In the genomic region with DNA sequence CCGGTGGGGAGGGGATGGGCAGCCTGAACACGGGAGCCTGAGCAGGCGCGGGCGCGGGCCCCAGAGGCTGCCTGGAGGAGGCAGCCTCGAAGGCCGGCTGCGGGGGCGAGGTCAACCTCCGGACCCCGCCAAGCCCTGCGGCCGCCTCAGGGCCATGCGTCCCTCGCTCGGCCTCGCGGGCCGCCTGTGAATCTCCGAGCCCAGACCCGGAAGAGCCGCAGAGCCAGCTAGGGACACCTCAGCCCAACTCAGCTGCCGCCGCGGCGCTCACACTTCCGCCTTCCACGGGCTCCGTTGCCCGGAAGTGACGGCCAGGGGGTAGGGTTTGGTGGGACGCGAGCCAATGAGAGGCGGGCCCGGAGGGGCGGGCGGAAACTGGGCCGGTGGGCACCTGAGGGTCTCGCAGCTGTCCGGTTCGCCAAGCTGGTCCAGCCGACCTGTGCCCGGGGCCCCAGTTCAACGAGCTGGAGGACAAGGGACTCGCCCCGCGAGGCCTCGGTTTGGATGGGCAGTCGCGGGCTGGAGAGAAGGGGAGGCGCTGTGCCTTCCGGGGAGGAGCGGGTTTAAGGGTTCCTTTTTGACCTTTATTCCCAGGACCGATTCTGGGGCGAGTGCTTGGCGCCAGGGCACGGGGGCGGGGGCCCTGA, we compare ENCODE assay signal across 8 cellular contexts. TPM values are rescaled to one million over a fixed set of nuclear protein-coding genes. Genes with fewer than 3 reads are reported as not detected.
DNase-seq lines count a peak whose midpoint lies in the region; ATAC-seq, FAIRE-seq and TF ChIP-seq lines count a peak whose summit lies in the region.

A gene (minus strand): TSS at position 277 of the 647 bp plus-strand sequence. CDS start 386 bp downstream, outside the sequence.

- H3K27ac ChIP-seq in left ventricle myocardium inferior (replicated peaks) (peak within 1 kb of the TSS; percentile 96), psoas muscle (peak within 1 kb of the TSS; percentile 96)

- TF ChIP-seq POLR2A in GM12892 (IDR thresholded peaks at IDR 0.05; ENCODE audit: low read depth, low read length), result peak; percentile 96

- DNase-seq in GM12892 (ENCODE audit: insufficient read length) (peak; percentile 100), NCI-H1436 treated with DMSO at 0.1 percent for 48 hours (lab: John Stamatoyannopoulos, UW) (peak; percentile 22), T-helper 2 cell (peak; percentile 75 to 94 (median 86)), amygdala (lab: John Stamatoyannopoulos, UW) (peak; percentile 36 to 94 (median 83)), left ventricle myocardium inferior (peak; percentile 92), psoas muscle (peak; percentile 92 to 96), ureter (ENCODE audit: low spot score) (peak; percentile 95)

- FAIRE-seq in GM12892 (lab: Jason Lieb, UNC), result peak; percentile 82

- intact Hi-C loops in left ventricle myocardium inferior (cut with micrococcal nuclease) (loop anchor here (10.0 kb wide), 1 partner anchor 110 kb away; no protein-coding TSS in a partner anchor), psoas muscle (cut with DNase I) (no loop called here)

- H3K9me3 ChIP-seq in left ventricle myocardium inferior (replicated peaks) (no peaks in the 10 kb centered on the region), psoas muscle (no peaks in the 10 kb centered on the region)

- peaks cover 51% of the 10 kb centered on the region for H3K4me1 ChIP-seq in left ventricle myocardium inferior
- peaks cover 37% of the 10 kb centered on the region for H3K4me1 ChIP-seq in psoas muscle

- no peaks in the 10 kb centered on the region for H3K27me3 ChIP-seq in left ventricle myocardium inferior (ENCODE audit: low read depth)
- H3K27me3 ChIP-seq in psoas muscle (ENCODE audit: insufficient read depth in 3 of 3, low read length in 2 of 3), result no peaks in the 10 kb centered on the region

- WGBS in psoas muscle, 3 donors, result 0 to 1% (median 0%) methylated on average over 41 to 59 of the region's 59 CpGs

- H3K36me3 ChIP-seq in left ventricle myocardium inferior (peaks cover 2% of the 10 kb centered on the region), psoas muscle (ENCODE audit: insufficient read depth in 1 of 2, low read depth in 1 of 2) (no peaks in the 10 kb centered on the region)

- TF ChIP-seq CTCF in left ventricle myocardium inferior (IDR thresholded peaks at IDR 0.05; ENCODE audit: borderline replicate concordance) (no peak), psoas muscle (IDR thresholded peaks at IDR 0.05) (no peak)

- peak; percentile 86 for ATAC-seq in HG02763 (IDR thresholded peaks at IDR 0.05; ENCODE audit: unreplicated experiment)
- ATAC-seq in psoas muscle, result peak; percentile 90 to 94 (median 92)

- H3K4me3 ChIP-seq in left ventricle myocardium inferior (peak within 1 kb of the TSS; percentile 89), psoas muscle (peak within 1 kb of the TSS; percentile 75)

RNA-seq across cellular contexts. Expression of the gene that starts here (rescaled TPM):
- polyA plus RNA-seq in GM12892 (2012; ENCODE audit: missing spikeins), result 20.1 TPM
- total RNA-seq in left ventricle myocardium inferior, result 50.1 TPM
- total RNA-seq in psoas muscle, result 10 to 100 TPM; 16.7 to 23.9 (median 18.6) TPM
- polyA plus RNA-seq in psoas muscle, result 10 to 100 TPM; 16.9 to 40.6 (median 33.0) TPM
- 94.4 TPM for total RNA-seq in ureter

Comparison
In these comparisons a context has a peak if more than half of its experiments do, and no peak if none do; other contexts are left out.
1. Peak in every context shown above with its lines: DNase-seq, ATAC-seq, H3K4me3 ChIP-seq and H3K27ac ChIP-seq.
2. DNase-seq: peak in every context shown above with its lines; median percentile 100 in GM12892; 95 in ureter; 94 in psoas muscle; 92 in left ventricle myocardium inferior; 86 in T-helper 2 cell; 83 in amygdala; 22 in NCI-H1436 treated with DMSO at 0.1 percent for 48 hours.